ENCODE assay signal across 11 cellular contexts in genomic region chr12:132163911-132164288, GRCh38. TPM values are rescaled to one million over a fixed set of nuclear protein-coding genes. Genes with fewer than 3 reads are reported as not detected.
DNase-seq lines count a peak whose midpoint lies in the region; ATAC-seq, FAIRE-seq and TF ChIP-seq lines count a peak whose summit lies in the region.
"Had no signal": no experiment of that assay in that cellular context is flagged by ENCODE, and none has a peak within 500 bp of the region (broad histone marks: within the 10 kb centered on the region; RNA-seq: fewer than 3 reads in every experiment).

No MANE protein-coding gene starts in this region.

- H3K4me1 Mint-ChIP-seq in T-helper 17 cell, result peaks cover 21% of the 10 kb centered on the region
- peaks cover 5% of the 10 kb centered on the region for H3K4me1 Mint-ChIP-seq in glutamatergic neuron (ENCODE audit: low read depth, unreplicated experiment)

- peak overlapping the region; percentile 49 for H3K4me3 Mint-ChIP-seq in T-helper 17 cell
- H3K4me3 Mint-ChIP-seq in glutamatergic neuron (ENCODE audit: unreplicated experiment), result no peak overlapping the region

- ATAC-seq in T-helper 17 cell (no peak), GM21515 (IDR thresholded peaks at IDR 0.05; ENCODE audit: unreplicated experiment) (no peak), HG02623 (IDR thresholded peaks at IDR 0.05; ENCODE audit: unreplicated experiment) (no peak)

- H3K36me3 Mint-ChIP-seq in T-helper 17 cell (ENCODE audit: low read depth) (no peaks in the 10 kb centered on the region), glutamatergic neuron (ENCODE audit: unreplicated experiment) (no peaks in the 10 kb centered on the region)

- peaks cover 13% of the 10 kb centered on the region for H3K27me3 ChIP-seq in AG04450 (ENCODE audit: control insufficient read depth, insufficient read depth, low read length)

- peaks cover 7% of the 10 kb centered on the region for H3K9me3 Mint-ChIP-seq in glutamatergic neuron (ENCODE audit: unreplicated experiment)

- H3K4me3 ChIP-seq in AG04450 (ENCODE audit: low read depth, low read length), result no peak overlapping the region

- H3K9me3 ChIP-seq in AG04450 (ENCODE audit: control insufficient read depth, insufficient read depth, low read length) (peaks cover 29% of the 10 kb centered on the region), T-helper 17 cell (ENCODE audit: control insufficient read depth, low read length, poor library complexity, severe bottlenecking) (no peaks in the 10 kb centered on the region)

- no peak for DNase-seq in AG04450 (ENCODE audit: low read depth, low spot score)
- DNase-seq in D721Med (ENCODE audit: insufficient read length, low spot score), result no peak
- DNase-seq in T-helper 17 cell, result no peak
- peak; percentile 22 for DNase-seq in glutamatergic neuron
- DNase-seq in DMS153 treated with DMSO at 0.1 percent for 48 hours (lab: John Stamatoyannopoulos, UW; ENCODE audit: unreplicated experiment), result no peak
- DNase-seq: amygdala; NCI-H1105; NK-92 treated with Interleukin-12 subunit alpha and Interleukin-12 subunit beta, amount 100 ng/mL, for 24 hours had no signal

- H3K27me3 Mint-ChIP-seq in T-helper 17 cell (no peaks in the 10 kb centered on the region), glutamatergic neuron (ENCODE audit: unreplicated experiment) (peaks cover 2% of the 10 kb centered on the region)

- no peak for FAIRE-seq in D721Med (lab: Jason Lieb, UNC)
- FAIRE-seq: GM18507 had no signal

- CTCF ChIA-PET in AG04450 (lab: Charles Lee), result interaction anchor here (2.3 kb wide), 1 partner anchor 10 kb away, joined by 8 read pairs; no protein-coding TSS in a partner anchor

- POLR2A ChIA-PET in AG04450 (lab: Yijun Ruan, JAX), result no interaction called here

- peak; percentile 35; the same call in 1 of the 2 replicates for TF ChIP-seq CTCF in AG04450 (IDR thresholded peaks at IDR 0.05; ENCODE audit: low read depth, low read length)
- TF ChIP-seq CTCF in D721Med (IDR thresholded peaks at IDR 0.05; ENCODE audit: insufficient read depth, missing control alignments), result peak; percentile 4
- peak; percentile 45 for TF ChIP-seq CTCF in glutamatergic neuron (IDR thresholded peaks at IDR 0.05; ENCODE audit: partially characterized antibody, unreplicated experiment)

- H3K27ac ChIP-seq in AG04450 (ENCODE audit: low read depth, low read length), result no peak overlapping the region

- H3K27ac Mint-ChIP-seq in T-helper 17 cell (peak overlapping the region; percentile 37), glutamatergic neuron (ENCODE audit: unreplicated experiment) (no peak overlapping the region)

RNA-seq across cellular contexts. Expression of gene NOC4L, which starts 19.6 kb away (rescaled TPM):
- 2.9 and 3.7 TPM in 2 replicates for polyA plus RNA-seq in AG04450 (2011; rRNA removed)
- polyA minus RNA-seq in AG04450 (2011; rRNA and poly(A)+ RNA removed), result 3.2 and 3.3 TPM in 2 replicates
- total RNA-seq in T-helper 17 cell, result 10 to 100 TPM; 20.7 to 21.6 TPM
- total RNA-seq in glutamatergic neuron (ENCODE audit: unreplicated experiment), result 17.8 TPM

RNA-seq across cellular contexts. Expression of gene DDX51, which starts 19.8 kb away (rescaled TPM):
- polyA plus RNA-seq in AG04450 (2011; rRNA removed), result 4.5 and 4.6 TPM in 2 replicates
- polyA minus RNA-seq in AG04450 (2011; rRNA and poly(A)+ RNA removed), result 3.0 and 3.9 TPM in 2 replicates
- total RNA-seq in T-helper 17 cell (10 to 100 TPM; 38.2 to 40.9 TPM), glutamatergic neuron (ENCODE audit: unreplicated experiment) (24.9 TPM)
